Comparison of ENCODE assay signal across 8 cellular contexts in genomic region chr20:58890073-58890453, GRCh38. TPM values are rescaled to one million over a fixed set of nuclear protein-coding genes. Genes with fewer than 3 reads are reported as not detected.
DNase-seq lines count a peak whose midpoint lies in the region; ATAC-seq and TF ChIP-seq lines count a peak whose summit lies in the region.

No MANE protein-coding gene starts in this region.

- TF ChIP-seq CTCF in GM12865 (IDR thresholded peaks at IDR 0.05; ENCODE audit: insufficient read depth, low read depth, low read length, missing control alignments) = no peak
- TF ChIP-seq CTCF in Panc1 (IDR thresholded peaks at IDR 0.05) = no peak
- no peak for TF ChIP-seq CTCF in esophagus muscularis mucosa (IDR thresholded peaks at IDR 0.05)
- no peak for TF ChIP-seq CTCF in progenitor cell of endocrine pancreas (IDR thresholded peaks at IDR 0.05; ENCODE audit: unreplicated experiment)

- TF ChIP-seq POLR2A in esophagus muscularis mucosa (IDR thresholded peaks at IDR 0.05; ENCODE audit: low read depth) = no peak

- intact Hi-C loops in Panc1 (cut with micrococcal nuclease; ENCODE audit: unreplicated experiment) (loop anchor here (10.0 kb wide), 1 partner anchor 95 kb away; the partner anchor contains the start of gene NELFCD), esophagus muscularis mucosa (cut with DNase I) (loop anchor here (5.0 kb wide), 2 partner anchors 92 to 142 kb away; partner anchors contain the start of genes ATP5F1E and NELFCD)

- H3K9me3 ChIP-seq in Panc1 (ENCODE audit: control insufficient read depth, insufficient read depth, low read depth, low read length) (no peaks in the 10 kb centered on the region), esophagus muscularis mucosa (no peaks in the 10 kb centered on the region)

- H3K27ac Mint-ChIP-seq in progenitor cell of endocrine pancreas = peak overlapping the region; percentile 94

- BruUV-seq in Panc1 (replicated peaks; lab: Mats Ljungman, UMichigan) = no TSS peak

- peaks cover 23% of the 10 kb centered on the region for H3K4me1 Mint-ChIP-seq in progenitor cell of endocrine pancreas (ENCODE audit: low read depth)

- peak overlapping the region; percentile 64 for H3K27ac ChIP-seq in Panc1 (ENCODE audit: low read length)
- H3K27ac ChIP-seq in esophagus muscularis mucosa (replicated peaks in 1 of 4) = peak overlapping the region; percentile 99 to 100 (median 99)

- POLR2A ChIA-PET in Panc1 (lab: Charles Lee) = no interaction called here

- H3K27me3 ChIP-seq in Panc1 (ENCODE audit: control insufficient read depth, insufficient read depth, low read length) (no peaks in the 10 kb centered on the region), esophagus muscularis mucosa (no peaks in the 10 kb centered on the region)

- peaks cover 2% of the 10 kb centered on the region for H3K9me3 Mint-ChIP-seq in progenitor cell of endocrine pancreas (ENCODE audit: low read depth)

- in situ Hi-C loops in Panc1 (cut with HindIII; ENCODE audit: low pct_unique_long_range_greater_than_20kb, low sequenced_read_pairs) = no loop called here

- peak overlapping the region; percentile 85 for H3K4me3 Mint-ChIP-seq in progenitor cell of endocrine pancreas (ENCODE audit: low read depth)

- ATAC-seq in Panc1 (no peak), GM21786 (IDR thresholded peaks at IDR 0.05; ENCODE audit: unreplicated experiment) (no peak)

- CTCF ChIA-PET in Panc1 (lab: Charles Lee) = no interaction called here

- WGBS in esophagus muscularis mucosa = 32% methylated on average over 45 of the region's 46 CpGs

- H3K4me1 ChIP-seq in Panc1 (ENCODE audit: control insufficient read depth, insufficient read depth, low read length) (peaks cover 20% of the 10 kb centered on the region), esophagus muscularis mucosa (peaks cover 23 to 39% (median 34%) of the 10 kb centered on the region in 4 donors)

- peaks cover 6% of the 10 kb centered on the region for H3K36me3 Mint-ChIP-seq in progenitor cell of endocrine pancreas (ENCODE audit: insufficient read depth)

- H3K4me3 ChIP-seq in GM12865 (ENCODE audit: low read depth, low read length) (peak overlapping the region; percentile 76), Panc1 (ENCODE audit: low read depth in 2 of 2, low read length in 2 of 2) (peak overlapping the region in 1 of 2 experiments; percentile 77; a peak in 3 of 4 replicates), esophagus muscularis mucosa (peak overlapping the region; percentile 88 to 95 (median 93))

- H3K27me3 Mint-ChIP-seq in progenitor cell of endocrine pancreas = no peaks in the 10 kb centered on the region

- no peak for TF ChIP-seq EP300 in esophagus muscularis mucosa (IDR thresholded peaks at IDR 0.05)

- DNase-seq in GM12865 (ENCODE audit: low read depth) (no peak), Panc1 (ENCODE audit: low read depth, low spot score) (no peak), esophagus muscularis mucosa (ENCODE audit: extremely low spot score) (no peak), progenitor cell of endocrine pancreas (ENCODE audit: low spot score, unreplicated experiment) (no peak), nucleus accumbens (lab: John Stamatoyannopoulos, UW) (no peak), GDM1 (lab: John Stamatoyannopoulos, UW) (no peak), NCI-H2029 treated with DMSO at 0.1 percent for 48 hours (lab: John Stamatoyannopoulos, UW) (no peak)

- peaks cover 2% of the 10 kb centered on the region; the same call in 1 of the 2 replicates for H3K36me3 ChIP-seq in Panc1 (ENCODE audit: control insufficient read depth, insufficient read depth, low read length)
- H3K36me3 ChIP-seq in esophagus muscularis mucosa = no peaks in the 10 kb centered on the region

RNA-seq across cellular contexts. Expression of gene GNAS, which starts 37.5 kb away (rescaled TPM):
- total RNA-seq in Panc1 (2021; ENCODE audit: unreplicated experiment) (756 TPM), esophagus muscularis mucosa (100 to 1,000 TPM; 679 to 875 (median 782) TPM), progenitor cell of endocrine pancreas (1,570 and 1,613 TPM in 2 replicates)
- polyA plus RNA-seq in Panc1 (2012; ENCODE audit: insufficient read length) = 1,834 TPM

RNA-seq across cellular contexts. Expression of gene GNAS-AS1, which starts 39.4 kb away (rescaled TPM):
- total RNA-seq in Panc1 (2021; ENCODE audit: unreplicated experiment) (not detected), esophagus muscularis mucosa (under 1 TPM in 3 of 4 donors, not detected in 1; 0.13 to 0.42 (median 0.23) TPM), progenitor cell of endocrine pancreas (4.3 and 4.4 TPM in 2 replicates)
- not detected for polyA plus RNA-seq in Panc1 (2012; ENCODE audit: insufficient read length)
